Comparison of ENCODE assay signal across 8 cellular contexts in genomic region chr5:4868140-4868735, GRCh38.
DNase-seq lines count a peak whose midpoint lies in the region; ATAC-seq, FAIRE-seq and TF ChIP-seq lines count a peak whose summit lies in the region.

No MANE protein-coding gene starts in this region.

- TF ChIP-seq EP300 in sigmoid colon (IDR thresholded peaks at IDR 0.05), result no peak

- H3K4me3 ChIP-seq in heart left ventricle (no peak overlapping the region), sigmoid colon (no peak overlapping the region)

- peak; percentile 52 for FAIRE-seq in H54 (lab: Jason Lieb, UNC)

- H3K36me3 ChIP-seq in heart left ventricle, result no peaks in the 10 kb centered on the region
- no peaks in the 10 kb centered on the region for H3K36me3 ChIP-seq in sigmoid colon

- H3K9me3 ChIP-seq in heart left ventricle, result peaks cover 0 to 7% (median 0%) of the 10 kb centered on the region in 12 donors
- H3K9me3 ChIP-seq in sigmoid colon, result peaks cover 0 to 3% (median 0%) of the 10 kb centered on the region in 4 donors

- intact Hi-C loops in heart left ventricle (cut with DNase I), result no loop called here
- intact Hi-C loops in sigmoid colon (cut with DNase I), result loop anchor here (5.0 kb wide), 1 partner anchor 554 kb away; the partner anchor contains the start of gene ICE1

- WGBS in heart left ventricle, 4 donors, result 31 to 38% (median 33%) methylated on average over 9 of the region's 9 CpGs
- 34 to 38% methylated on average over 9 of the region's 9 CpGs for WGBS in sigmoid colon, 2 donors

- ATAC-seq in heart left ventricle (peak in 1 of 4 donors; percentile 48), GM21723 (IDR thresholded peaks at IDR 0.05; ENCODE audit: unreplicated experiment) (no peak)

- DNase-seq in NK-92 treated with Interleukin-12 subunit alpha and Interleukin-12 subunit beta, amount 100 ng/mL, for 24 hours (lab: John Stamatoyannopoulos, UW), result peak; percentile 33
- DNase-seq in NK-92 (lab: John Stamatoyannopoulos, UW; ENCODE audit: unreplicated experiment) (no peak), H54 (ENCODE audit: insufficient read length, low spot score) (peak; percentile 82), NCI-H2029 treated with DMSO at 0.1 percent for 48 hours (lab: John Stamatoyannopoulos, UW) (peak; percentile 15), heart left ventricle (peak in 3 of 5 donors; percentile 33 to 63 (median 43)), sigmoid colon (peak; percentile 69)
- DNase-seq in activated T-cell treated with anti-CD3 and anti-CD28 coated beads, Interleukin-2, amount 50 U/mL, for 48 hours, result peak; percentile 60 to 66

- H3K27ac ChIP-seq in heart left ventricle (no peak overlapping the region), sigmoid colon (no peak overlapping the region)

- TF ChIP-seq CTCF in heart left ventricle (IDR thresholded peaks at IDR 0.05), result peak; percentile 53 to 78 (median 70)
- peak; percentile 35 to 74 (median 47) for TF ChIP-seq CTCF in sigmoid colon (IDR thresholded peaks at IDR 0.05)

- no peak for TF ChIP-seq POLR2A in H54 (IDR thresholded peaks at IDR 0.05; ENCODE audit: low read depth, low read length)
- TF ChIP-seq POLR2A in heart left ventricle (IDR thresholded peaks at IDR 0.05), result no peak
- no peak for TF ChIP-seq POLR2A in sigmoid colon (IDR thresholded peaks at IDR 0.05)

- H3K27me3 ChIP-seq in heart left ventricle, result peaks cover 0 to 10% (median 0%) of the 10 kb centered on the region in 9 donors
- H3K27me3 ChIP-seq in sigmoid colon, result no peaks in the 10 kb centered on the region

- no peaks in the 10 kb centered on the region for H3K4me1 ChIP-seq in heart left ventricle
- no peaks in the 10 kb centered on the region for H3K4me1 ChIP-seq in sigmoid colon
